Comparison of ENCODE assay signal across 20 cellular contexts in genomic region chr10:47225186-47225927, GRCh38.
"Had no signal": no experiment of that assay in that cellular context is flagged by ENCODE, and none has a peak within 500 bp of the region (broad histone marks: within the 10 kb centered on the region; RNA-seq: fewer than 3 reads in every experiment).

No MANE protein-coding gene starts in this region.

- FAIRE-seq: frontal cortex, small intestine, TTC549 had no signal

- H3K4me3 ChIP-seq: breast epithelium, heart left ventricle, suprapubic skin had no signal

- H3K9me3 Mint-ChIP-seq: activated naive CD8-positive, alpha-beta T cell treated with anti-CD3 and anti-CD28 coated beads, Interleukin-2, amount 50 U/mL, for 24 hours had no signal

- H3K4me3 Mint-ChIP-seq: activated B cell treated with CpG ODN at 0.5 μM for 24 hours; activated naive CD8-positive, alpha-beta T cell treated with anti-CD3 and anti-CD28 coated beads, Interleukin-2, amount 50 U/mL, for 24 hours; effector memory CD8-positive, alpha-beta T cell had no signal

- H3K4me1 Mint-ChIP-seq: activated B cell treated with CpG ODN at 0.5 μM for 24 hours had no signal

- H3K27me3 Mint-ChIP-seq: activated naive CD8-positive, alpha-beta T cell treated with anti-CD3 and anti-CD28 coated beads, Interleukin-2, amount 50 U/mL, for 24 hours had no signal

- H3K27ac Mint-ChIP-seq: activated B cell treated with CpG ODN at 0.5 μM for 24 hours, progenitor cell of endocrine pancreas had no signal

- ATAC-seq: activated naive CD8-positive, alpha-beta T cell treated with anti-CD3 and anti-CD28 coated beads, Interleukin-2, amount 50 U/mL, for 24 hours; effector memory CD8-positive, alpha-beta T cell; heart left ventricle; right cardiac atrium had no signal

- DNase-seq: activated B cell treated with CpG ODN at 0.5 μM for 24 hours; activated CD4-positive, alpha-beta T cell treated with anti-CD3 and anti-CD28 coated beads, Interleukin-2, amount 50 U/mL, for 1 hour; activated effector memory CD4-positive, alpha-beta T cell treated with anti-CD3 and anti-CD28 coated beads, Interleukin-2, amount 50 U/mL, for 16 hours; activated naive CD8-positive, alpha-beta T cell treated with anti-CD3 and anti-CD28 coated beads, Interleukin-2, amount 50 U/mL, for 24 hours; aorta; dermis blood vessel endothelial cell; effector memory CD8-positive, alpha-beta T cell; heart left ventricle; midbrain; right cardiac atrium; stimulated activated CD4-positive, alpha-beta T cell treated with anti-CD3 and anti-CD28 coated beads, Interleukin-4, amount 100 ng/mL, for 24 hours; stimulated activated naive CD4-positive, alpha-beta T cell treated with Interleukin-2 at 50 U/mL for 16 hours; SW 1271; trophoblast cell had no signal

- H3K36me3 ChIP-seq: breast epithelium, heart left ventricle, suprapubic skin had no signal

- H3K27me3 ChIP-seq: breast epithelium, heart left ventricle, suprapubic skin had no signal
